In the genomic region with DNA sequence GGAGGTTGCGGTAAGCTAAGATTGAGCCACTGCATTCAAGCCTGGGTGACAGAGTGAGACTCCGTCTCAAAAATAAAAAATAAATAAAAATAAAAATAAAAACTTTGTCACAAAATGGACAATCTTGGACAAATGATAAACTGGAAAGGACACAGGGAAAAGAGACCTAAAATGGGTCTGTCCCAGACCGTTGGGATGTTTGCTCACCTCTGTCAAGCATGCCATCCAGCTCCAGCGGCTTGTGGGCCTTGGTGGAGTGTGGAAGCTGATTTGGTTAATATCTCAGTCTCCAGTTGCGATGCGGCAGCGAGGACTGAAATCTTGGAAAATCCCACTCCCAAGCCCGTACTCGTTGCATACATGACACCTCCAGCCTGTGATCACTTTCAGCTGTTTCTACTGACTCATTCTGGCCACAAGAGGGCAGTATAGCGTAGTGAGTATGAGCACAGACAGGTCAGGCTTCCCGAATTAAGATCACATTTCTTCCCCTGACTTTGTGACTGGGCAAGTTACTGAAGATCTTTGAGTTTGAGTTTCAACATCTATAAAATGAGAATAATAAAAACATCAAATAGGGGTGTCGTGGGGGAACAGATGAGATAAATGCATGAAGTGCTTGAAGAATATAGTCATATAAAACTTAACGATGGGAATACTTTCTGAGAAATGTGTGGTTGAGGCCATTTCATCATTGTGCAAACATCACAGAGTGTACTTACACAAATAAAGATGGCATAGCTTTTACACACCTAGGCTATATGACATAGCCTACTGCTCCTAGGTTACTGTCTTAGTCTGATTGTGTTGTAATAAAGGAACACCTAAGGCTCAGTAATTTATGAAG, we compare ENCODE assay signal across 8 cellular contexts. TPM values are rescaled to one million over a fixed set of nuclear protein-coding genes. Genes with fewer than 3 reads are reported as not detected.
DNase-seq lines count a peak whose midpoint lies in the region; ATAC-seq and TF ChIP-seq lines count a peak whose summit lies in the region.

No MANE protein-coding gene starts in this region.

- CTCF ChIA-PET in OCI-LY7 (lab: Charles Lee; ENCODE audit: unreplicated experiment), result interaction anchor here (1.0 kb wide), 1 partner anchor 52 kb away, joined by 3 read pairs; no protein-coding TSS in a partner anchor

- H3K4me3 Mint-ChIP-seq in natural killer cell, result no peak overlapping the region

- no peaks in the 10 kb centered on the region for H4K20me1 ChIP-seq in OCI-LY7 (ENCODE audit: insufficient read depth, low read length)

- WGBS in esophagus muscularis mucosa, result 24% methylated on average over 13 of the region's 13 CpGs
- WGBS in stomach, 5 donors, result 18 to 21% (median 19%) methylated on average over 13 of the region's 13 CpGs

- TF ChIP-seq EP300 in esophagus muscularis mucosa (IDR thresholded peaks at IDR 0.05), result no peak
- TF ChIP-seq EP300 in stomach (IDR thresholded peaks at IDR 0.05), result no peak

- no peak overlapping the region for H3K27ac Mint-ChIP-seq in natural killer cell

- no peak for TF ChIP-seq POLR2A in esophagus muscularis mucosa (IDR thresholded peaks at IDR 0.05; ENCODE audit: low read depth)
- TF ChIP-seq POLR2A in stomach (IDR thresholded peaks at IDR 0.05), result no peak

- DNase-seq in D341Med (ENCODE audit: low spot score) (peak; percentile 81), HuH-7 (ENCODE audit: low spot score) (peak; percentile 90), OCI-LY7 (ENCODE audit: low spot score) (peak; percentile 77), activated T-cell treated with anti-CD3 and anti-CD28 coated beads for 48 hours (ENCODE audit: low read depth) (peak; percentile 10), esophagus muscularis mucosa (ENCODE audit: extremely low spot score) (no peak), natural killer cell (peak; percentile 17), stomach (peak; percentile 69)

- BruUV-seq in OCI-LY7 (replicated peaks; lab: Mats Ljungman, UMichigan), result no TSS peak

- H3K9me2 ChIP-seq in OCI-LY7 (ENCODE audit: insufficient read depth, low read length), result no peaks in the 10 kb centered on the region

- TF ChIP-seq CTCF in OCI-LY7 (conservative IDR thresholded peaks at IDR 0.05; ENCODE audit: low read length), result peak; percentile 98
- peak; percentile 77 to 89 (median 86) for TF ChIP-seq CTCF in esophagus muscularis mucosa (IDR thresholded peaks at IDR 0.05)
- peak; percentile 91 for TF ChIP-seq CTCF in natural killer cell (IDR thresholded peaks at IDR 0.05)
- peak in 5 of 7 experiments; percentile 68 to 88 (median 75) for TF ChIP-seq CTCF in stomach (IDR thresholded peaks at IDR 0.05)

- peaks cover 3 to 19% of the 10 kb centered on the region in 2 donors for H3K27me3 Mint-ChIP-seq in natural killer cell (ENCODE audit: low read depth in 2 of 2)

- POLR2A ChIA-PET in OCI-LY7 (lab: Charles Lee), result interaction anchor here (0.6 to 0.8 kb wide), 3 partner anchors 9 to 42 kb away, joined by 3 to 4 read pairs (median 3); no protein-coding TSS in a partner anchor

- no peak overlapping the region for H3K4me2 ChIP-seq in OCI-LY7 (ENCODE audit: low read length)

- intact Hi-C loops in OCI-LY7 (cut with micrococcal nuclease; ENCODE audit: unreplicated experiment), result loop anchor here (1.0 kb wide), 1 partner anchor 50 kb away; no protein-coding TSS in a partner anchor
- intact Hi-C loops in esophagus muscularis mucosa (cut with DNase I), result loop anchor here (5.0 kb wide), 1 partner anchor 49 kb away; no protein-coding TSS in a partner anchor
- intact Hi-C loops in natural killer cell (cut with micrococcal nuclease), result loop anchor here (2.0 to 10.0 kb wide), 2 partner anchors 731 to 867 kb away; no protein-coding TSS in a partner anchor
- intact Hi-C loops in stomach (cut with DNase I; ENCODE audit: low total_unique reads), result no loop called here

- H2AFZ ChIP-seq in OCI-LY7 (ENCODE audit: low read length), result no peak overlapping the region

- no peak overlapping the region for H3K27ac ChIP-seq in OCI-LY7 (ENCODE audit: low read depth, low read length, poor library complexity, severe bottlenecking)
- no peak overlapping the region for H3K27ac ChIP-seq in esophagus muscularis mucosa (replicated peaks in 1 of 4)
- H3K27ac ChIP-seq in stomach, result no peak overlapping the region

- H3K36me3 ChIP-seq in OCI-LY7 (ENCODE audit: insufficient read depth, low read length) (no peaks in the 10 kb centered on the region), esophagus muscularis mucosa (no peaks in the 10 kb centered on the region), stomach (no peaks in the 10 kb centered on the region)

- no peaks in the 10 kb centered on the region for H3K36me3 Mint-ChIP-seq in natural killer cell

- H3K79me2 ChIP-seq in OCI-LY7 (ENCODE audit: insufficient read depth, low read depth, low read length), result no peaks in the 10 kb centered on the region

- no peaks in the 10 kb centered on the region for H3K4me1 ChIP-seq in OCI-LY7 (ENCODE audit: insufficient read depth, low read length, poor library complexity, severe bottlenecking)
- peaks cover 0 to 4% (median 0%) of the 10 kb centered on the region in 4 donors for H3K4me1 ChIP-seq in esophagus muscularis mucosa
- H3K4me1 ChIP-seq in stomach, result peaks cover 0 to 8% (median 3%) of the 10 kb centered on the region in 4 donors

- H3K4me3 ChIP-seq in OCI-LY7 (ENCODE audit: low read depth, low read length, poor library complexity, severe bottlenecking) (no peak overlapping the region), esophagus muscularis mucosa (no peak overlapping the region), stomach (no peak overlapping the region)

- no peaks in the 10 kb centered on the region for H3K9me3 Mint-ChIP-seq in natural killer cell

- peaks cover 0 to 4% of the 10 kb centered on the region in 2 donors for H3K4me1 Mint-ChIP-seq in natural killer cell

- peaks cover 0 to 6% (median 0%) of the 10 kb centered on the region in 4 donors for H3K27me3 ChIP-seq in esophagus muscularis mucosa
- no peaks in the 10 kb centered on the region for H3K27me3 ChIP-seq in stomach

- H3K9me3 ChIP-seq in OCI-LY7 (ENCODE audit: low read length), result no peaks in the 10 kb centered on the region
- no peaks in the 10 kb centered on the region for H3K9me3 ChIP-seq in esophagus muscularis mucosa
- H3K9me3 ChIP-seq in stomach, result no peaks in the 10 kb centered on the region

- ATAC-seq in GM21423 (IDR thresholded peaks at IDR 0.05; ENCODE audit: unreplicated experiment) (peak; percentile 85), natural killer cell (peak; percentile 82 to 96 (median 83))

RNA-seq across cellular contexts. Expression of gene MOBP, which starts 19.6 kb away (rescaled TPM):
- total RNA-seq in OCI-LY7 (2014; rRNA removed; shearing (Covaris generic)), result not detected in 2 replicates
- total RNA-seq in OCI-LY7 (2022) (not detected in 2 replicates), esophagus muscularis mucosa (not detected), natural killer cell (not detected), stomach (under 1 TPM in 3 of 5 donors, not detected in 2; 0.29 to 0.92 (median 0.58) TPM)
- under 1 TPM in 1 of 3 donors, not detected in 2; 0.06 TPM for polyA plus RNA-seq in stomach

RNA-seq across cellular contexts. Expression of gene RPSA, which starts 41.3 kb away (rescaled TPM):
- 2,776 and 2,813 TPM in 2 replicates for total RNA-seq in OCI-LY7 (2014; rRNA removed; shearing (Covaris generic))
- total RNA-seq in OCI-LY7 (2022), result 1,952 and 2,115 TPM in 2 replicates
- 1,000 to 10,000 TPM in 2 of 4 donors, 100 to 1,000 TPM in 2; 720 to 1,054 (median 915) TPM for total RNA-seq in esophagus muscularis mucosa
- 100 to 1,000 TPM; 737 to 921 (median 821) TPM for total RNA-seq in natural killer cell
- 1,000 to 10,000 TPM in 1 of 5 donors, 100 to 1,000 TPM in 4; 346 to 1,202 (median 723) TPM for total RNA-seq in stomach
- 1,000 to 10,000 TPM; 1,543 to 2,119 (median 2,100) TPM for polyA plus RNA-seq in stomach
